Comparison of ENCODE assay signal across 8 cellular contexts in the genomic region with DNA sequence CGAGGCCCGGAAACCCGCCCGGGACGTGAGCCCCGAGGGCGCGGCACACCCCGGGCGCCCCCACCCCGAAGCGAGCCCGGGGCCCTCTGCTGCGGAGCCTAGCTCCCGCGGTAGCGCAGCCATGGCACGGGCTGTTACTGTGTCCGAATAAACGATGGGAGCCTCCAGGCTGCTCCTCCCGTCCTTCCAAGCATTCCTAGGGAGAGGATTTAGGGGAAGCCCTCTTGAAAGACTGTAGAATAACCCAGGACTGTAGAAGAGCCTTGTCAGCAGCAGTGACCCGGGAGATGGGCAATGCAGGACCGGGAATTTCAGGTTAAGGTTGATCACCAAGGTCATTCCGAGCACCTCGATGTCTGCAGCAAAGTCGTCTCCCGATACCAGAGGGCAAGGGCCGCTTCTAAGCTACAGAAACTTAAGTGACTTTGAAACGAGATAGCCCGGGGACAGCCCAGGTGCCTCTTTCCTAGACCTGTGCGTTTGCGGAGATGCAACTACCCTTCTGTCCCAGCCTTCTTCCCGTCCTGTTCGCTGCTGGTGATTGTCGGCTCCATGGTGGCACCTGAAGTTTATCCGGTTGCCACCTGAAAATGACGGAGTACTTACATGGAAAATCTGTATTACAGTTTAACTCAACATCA. TPM values are rescaled to one million over a fixed set of nuclear protein-coding genes. Genes with fewer than 3 reads are reported as not detected.
DNase-seq lines count a peak whose midpoint lies in the region; ATAC-seq and TF ChIP-seq lines count a peak whose summit lies in the region.

No MANE protein-coding gene starts in this region.

- no peaks in the 10 kb centered on the region for H3K36me3 ChIP-seq in effector memory CD4-positive, alpha-beta T cell (ENCODE audit: control insufficient read depth, insufficient read depth, low read length)
- no peaks in the 10 kb centered on the region for H3K36me3 ChIP-seq in upper lobe of right lung

- H3K4me1 ChIP-seq in effector memory CD4-positive, alpha-beta T cell (ENCODE audit: control insufficient read depth, insufficient read depth, low read length, poor library complexity, severe bottlenecking), result peaks cover 9% of the 10 kb centered on the region
- H3K4me1 ChIP-seq in upper lobe of right lung, result peaks cover 16% of the 10 kb centered on the region

- peak overlapping the region; percentile 32 for H3K27ac Mint-ChIP-seq in WTC11
- H3K27ac Mint-ChIP-seq in naive thymus-derived CD8-positive, alpha-beta T cell, result peak overlapping the region; percentile 28 to 92 (median 86)

- TF ChIP-seq CTCF in GM12865 (IDR thresholded peaks at IDR 0.05; ENCODE audit: insufficient read depth, low read depth, low read length, missing control alignments) (no peak), WTC11 (IDR thresholded peaks at IDR 0.05) (no peak), upper lobe of right lung (IDR thresholded peaks at IDR 0.05) (no peak)

- H3K4me3 ChIP-seq in GM12865 (ENCODE audit: low read depth, low read length) (peak overlapping the region; percentile 55), upper lobe of right lung (peak overlapping the region; percentile 68)
- H3K4me3 ChIP-seq in effector memory CD4-positive, alpha-beta T cell (ENCODE audit: insufficient read depth, low read depth, low read length, poor library complexity, severe bottlenecking), result peak overlapping the region; percentile 52

- POLR2A ChIA-PET in WTC11 (lab: Charles Lee), result interaction anchor here (1.0 kb wide), 1 partner anchor 16 kb away, joined by 3 read pairs; no protein-coding TSS in a partner anchor
- POLR2A ChIA-PET in naive thymus-derived CD8-positive, alpha-beta T cell (lab: Charles Lee), result interaction anchor here (0.6 to 1.6 kb wide), 5 partner anchors 10 to 47 kb away, joined by 3 to 8 read pairs (median 3); partner anchors contain the start of gene ARPP19

- H3K36me3 Mint-ChIP-seq in WTC11, result no peaks in the 10 kb centered on the region
- no peaks in the 10 kb centered on the region for H3K36me3 Mint-ChIP-seq in naive thymus-derived CD8-positive, alpha-beta T cell

- DNase-seq in GM12865 (ENCODE audit: low read depth) (peak; percentile 37), WTC11 (ENCODE audit: low spot score) (peak; percentile 25), upper lobe of right lung (no peak), NCI-H1092 (lab: John Stamatoyannopoulos, UW) (no peak)
- DNase-seq in effector memory CD4-positive, alpha-beta T cell, result no peak
- peak in 4 of 10 donors; percentile 1 to 22 (median 6) for DNase-seq in naive thymus-derived CD8-positive, alpha-beta T cell

- H3K9me3 ChIP-seq in effector memory CD4-positive, alpha-beta T cell (ENCODE audit: control insufficient read depth, low read length), result no peaks in the 10 kb centered on the region
- H3K9me3 ChIP-seq in upper lobe of right lung, result no peaks in the 10 kb centered on the region

- intact Hi-C loops in upper lobe of right lung (cut with DNase I), result no loop called here

- H3K27me3 ChIP-seq in effector memory CD4-positive, alpha-beta T cell (replicated peaks; ENCODE audit: control insufficient read depth, insufficient read depth, low read length, poor library complexity, severe bottlenecking), result no peaks in the 10 kb centered on the region
- H3K27me3 ChIP-seq in upper lobe of right lung, result peaks cover 6% of the 10 kb centered on the region

- peak; percentile 1 for ATAC-seq in HG03159 (IDR thresholded peaks at IDR 0.05; ENCODE audit: unreplicated experiment)
- peak; percentile 52 for ATAC-seq in WTC11
- ATAC-seq in naive thymus-derived CD8-positive, alpha-beta T cell, result peak; percentile 8
- no peak for ATAC-seq in upper lobe of right lung
- no peak for ATAC-seq in HG02610 (IDR thresholded peaks at IDR 0.05; ENCODE audit: unreplicated experiment)

- H3K4me3 Mint-ChIP-seq in WTC11, result peak overlapping the region; percentile 73
- H3K4me3 Mint-ChIP-seq in naive thymus-derived CD8-positive, alpha-beta T cell, result peak overlapping the region; percentile 67 to 86 (median 81)

- H3K27me3 Mint-ChIP-seq in WTC11 (ENCODE audit: low read depth), result peaks cover 44% of the 10 kb centered on the region
- H3K27me3 Mint-ChIP-seq in naive thymus-derived CD8-positive, alpha-beta T cell, result peaks cover 0 to 3% (median under 1%) of the 10 kb centered on the region in 5 donors

- CTCF ChIA-PET in WTC11 (lab: Charles Lee), result interaction anchor here (1.3 kb wide), 1 partner anchor 206 kb away, joined by 3 read pairs; no protein-coding TSS in a partner anchor

- H3K9me3 Mint-ChIP-seq in WTC11, result no peaks in the 10 kb centered on the region
- no peaks in the 10 kb centered on the region for H3K9me3 Mint-ChIP-seq in naive thymus-derived CD8-positive, alpha-beta T cell

- peak overlapping the region; percentile 70 for H3K27ac ChIP-seq in effector memory CD4-positive, alpha-beta T cell (ENCODE audit: insufficient read depth, low read length, poor library complexity, severe bottlenecking)
- H3K27ac ChIP-seq in upper lobe of right lung, result peak overlapping the region; percentile 67

- H3K4me1 Mint-ChIP-seq in WTC11, result peaks cover 24% of the 10 kb centered on the region
- H3K4me1 Mint-ChIP-seq in naive thymus-derived CD8-positive, alpha-beta T cell, result peaks cover 17 to 31% (median 23%) of the 10 kb centered on the region in 4 donors

TF ChIP-seq in WTC11, 78 proteins besides CTCF, POLR2A, EP300 and RAD21:
- TF ChIP-seq ZNF219 (CRISPR knock-in tag; IDR thresholded peaks at IDR 0.05; ENCODE audit: borderline replicate concordance) (no peak), FOXP1 (CRISPR knock-in tag; IDR thresholded peaks at IDR 0.05; ENCODE audit: borderline replicate concordance) (peak; percentile 1; the same call in 1 of the 2 replicates), HMGXB4 (CRISPR knock-in tag; IDR thresholded peaks at IDR 0.05) (0 out of 2 replicates have a peak, but pooled peaks have one; percentile 1)

RNA-seq across cellular contexts. Expression of gene MYO5A, which starts 0.7 kb away (rescaled TPM):
- total RNA-seq in WTC11 (2021) (29.2 to 33.3 TPM (median 32.1 TPM) in 3 replicates), upper lobe of right lung (26.0 TPM)
- 10 to 100 TPM; 21.4 to 23.2 TPM for total RNA-seq in naive thymus-derived CD8-positive, alpha-beta T cell
- polyA plus RNA-seq in naive thymus-derived CD8-positive, alpha-beta T cell, result 1 to 10 TPM; 2.3 to 5.6 (median 5.0) TPM

RNA-seq across cellular contexts. Expression of gene ARPP19, which starts 39.4 kb away (rescaled TPM):
- total RNA-seq in WTC11 (2021), result 203 to 217 TPM (median 212 TPM) in 3 replicates
- 100 to 1,000 TPM in 1 of 2 experiments, 10 to 100 TPM in 1; 87.6 to 134 TPM for total RNA-seq in naive thymus-derived CD8-positive, alpha-beta T cell
- polyA plus RNA-seq in naive thymus-derived CD8-positive, alpha-beta T cell, result 10 to 100 TPM; 42.0 to 55.8 (median 44.5) TPM
- 156 TPM for total RNA-seq in upper lobe of right lung

Comparison
In these comparisons a context has a peak if more than half of its experiments do, and no peak if none do; other contexts are left out.
1. DNase-seq: peak in GM12865 (single experiment) and WTC11 (single experiment); none in effector memory CD4-positive, alpha-beta T cell (0 of 3), upper lobe of right lung (single experiment) and NCI-H1092 (single experiment).
2. ATAC-seq: peak in HG03159 (single experiment), WTC11 (single experiment) and naive thymus-derived CD8-positive, alpha-beta T cell (2 of 2); none in upper lobe of right lung (single experiment) and HG02610 (single experiment).
3. Peak in every context shown above with its lines, with median percentiles within 50 percentile points of each other: H3K4me3 ChIP-seq.